ENCODE assay signal across 12 cellular contexts in genomic region chr18:3213231-3214059, GRCh38. TPM values are rescaled to one million over a fixed set of nuclear protein-coding genes. Genes with fewer than 3 reads are reported as not detected.
DNase-seq lines count a peak whose midpoint lies in the region; ATAC-seq and TF ChIP-seq lines count a peak whose summit lies in the region.
"Had no signal": no experiment of that assay in that cellular context is flagged by ENCODE, and none has a peak within 500 bp of the region (broad histone marks: within the 10 kb centered on the region; RNA-seq: fewer than 3 reads in every experiment).

No MANE protein-coding gene starts in this region.

- no peaks in the 10 kb centered on the region for H3K9me3 Mint-ChIP-seq in activated naive CD8-positive, alpha-beta T cell (ENCODE audit: low read depth)
- no peaks in the 10 kb centered on the region for H3K9me3 Mint-ChIP-seq in activated naive CD8-positive, alpha-beta T cell treated with anti-CD3 and anti-CD28 coated beads for 36 hours
- no peaks in the 10 kb centered on the region for H3K9me3 Mint-ChIP-seq in endothelial cell (ENCODE audit: unreplicated experiment)

- WGBS in stomach, 5 donors = 32 to 41% (median 36%) methylated on average over 6 of the region's 6 CpGs

- H4K20me1 ChIP-seq in OCI-LY7 (ENCODE audit: insufficient read depth, low read length) = no peaks in the 10 kb centered on the region

- H3K9me3 ChIP-seq in OCI-LY7 (ENCODE audit: low read length) (no peaks in the 10 kb centered on the region), stomach (no peaks in the 10 kb centered on the region), ascending aorta (no peaks in the 10 kb centered on the region)

- ATAC-seq in GM19351 (IDR thresholded peaks at IDR 0.05; ENCODE audit: unreplicated experiment) = no peak

- DNase-seq in activated naive CD8-positive, alpha-beta T cell treated with anti-CD3 and anti-CD28 coated beads for 36 hours = no peak
- DNase-seq in OCI-LY7 (ENCODE audit: low spot score) (peak; percentile 41), endothelial cell (ENCODE audit: low spot score) (no peak), stomach (no peak), SIG-M5 treated with dmso at 0.1 percent for 504 hours (lab: John Stamatoyannopoulos, UW; ENCODE audit: unreplicated experiment) (no peak), ascending aorta (ENCODE audit: low spot score in 2 of 2) (no peak)
- DNase-seq: NCI-H146, SHP77 had no signal

- CTCF ChIA-PET in OCI-LY7 (lab: Charles Lee; ENCODE audit: unreplicated experiment) = no interaction called here

- peaks cover 12% of the 10 kb centered on the region for H3K4me1 ChIP-seq in OCI-LY7 (ENCODE audit: insufficient read depth, low read length, poor library complexity, severe bottlenecking)
- peaks cover 0 to 50% (median 27%) of the 10 kb centered on the region in 4 donors for H3K4me1 ChIP-seq in stomach
- peaks cover 4 to 21% of the 10 kb centered on the region in 2 donors for H3K4me1 ChIP-seq in ascending aorta
- H3K4me1 ChIP-seq: parathyroid adenoma had no signal

- no peaks in the 10 kb centered on the region for H3K36me3 ChIP-seq in OCI-LY7 (ENCODE audit: insufficient read depth, low read length)
- H3K36me3 ChIP-seq in stomach = peaks cover 0 to 12% (median 5%) of the 10 kb centered on the region in 4 donors
- H3K36me3 ChIP-seq in ascending aorta = peaks cover 9 to 16% of the 10 kb centered on the region in 2 donors

- no peak for TF ChIP-seq CTCF in OCI-LY7 (conservative IDR thresholded peaks at IDR 0.05; ENCODE audit: low read length)
- no peak for TF ChIP-seq CTCF in endothelial cell (IDR thresholded peaks at IDR 0.05; ENCODE audit: unreplicated experiment)
- no peak for TF ChIP-seq CTCF in stomach (IDR thresholded peaks at IDR 0.05)
- TF ChIP-seq CTCF in ascending aorta (IDR thresholded peaks at IDR 0.05) = no peak

- POLR2A ChIA-PET in OCI-LY7 (lab: Charles Lee) = interaction anchor here (0.6 to 1.3 kb wide), 6 partner anchors 10 to 383 kb away, joined by 3 to 5 read pairs (median 4); no protein-coding TSS in a partner anchor

- no peaks in the 10 kb centered on the region for H3K27me3 Mint-ChIP-seq in activated naive CD8-positive, alpha-beta T cell
- H3K27me3 Mint-ChIP-seq in activated naive CD8-positive, alpha-beta T cell treated with anti-CD3 and anti-CD28 coated beads for 36 hours = no peaks in the 10 kb centered on the region
- H3K27me3 Mint-ChIP-seq in endothelial cell (ENCODE audit: unreplicated experiment) = no peaks in the 10 kb centered on the region

- no peaks in the 10 kb centered on the region for H3K9me2 ChIP-seq in OCI-LY7 (ENCODE audit: insufficient read depth, low read length)

- H3K27ac ChIP-seq in OCI-LY7 (ENCODE audit: low read depth, low read length, poor library complexity, severe bottlenecking) (no peak overlapping the region), stomach (peak overlapping the region in 3 of 5 donors; percentile 9 to 40 (median 37)), ascending aorta (no peak overlapping the region)
- H3K27ac ChIP-seq: parathyroid adenoma had no signal

- peak overlapping the region; percentile 35 for H3K4me3 Mint-ChIP-seq in activated naive CD8-positive, alpha-beta T cell
- no peak overlapping the region for H3K4me3 Mint-ChIP-seq in activated naive CD8-positive, alpha-beta T cell treated with anti-CD3 and anti-CD28 coated beads for 36 hours
- H3K4me3 Mint-ChIP-seq in endothelial cell (ENCODE audit: unreplicated experiment) = no peak overlapping the region

- H3K27me3 ChIP-seq in stomach (no peaks in the 10 kb centered on the region), ascending aorta (no peaks in the 10 kb centered on the region)

- TF ChIP-seq EP300 in stomach (IDR thresholded peaks at IDR 0.05) = no peak

- peak overlapping the region; percentile 54 for H3K27ac Mint-ChIP-seq in activated naive CD8-positive, alpha-beta T cell
- H3K27ac Mint-ChIP-seq in activated naive CD8-positive, alpha-beta T cell treated with anti-CD3 and anti-CD28 coated beads for 36 hours = no peak overlapping the region
- peak overlapping the region; percentile 3 for H3K27ac Mint-ChIP-seq in endothelial cell (ENCODE audit: unreplicated experiment)

- no peaks in the 10 kb centered on the region for H3K79me2 ChIP-seq in OCI-LY7 (ENCODE audit: insufficient read depth, low read depth, low read length)
- H3K79me2 ChIP-seq: parathyroid adenoma had no signal

- H2AFZ ChIP-seq in OCI-LY7 (ENCODE audit: low read length) = peak overlapping the region; percentile 84
- H2AFZ ChIP-seq: parathyroid adenoma had no signal

- TF ChIP-seq POLR2A in stomach (IDR thresholded peaks at IDR 0.05) = no peak

- intact Hi-C loops in OCI-LY7 (cut with micrococcal nuclease; ENCODE audit: unreplicated experiment) (no loop called here), stomach (cut with DNase I; ENCODE audit: low total_unique reads) (no loop called here), ascending aorta (cut with DNase I) (no loop called here)

- H3K4me2 ChIP-seq in OCI-LY7 (ENCODE audit: low read length) = no peak overlapping the region; the same call in 1 of the 2 replicates

- H3K36me3 Mint-ChIP-seq in activated naive CD8-positive, alpha-beta T cell = peaks cover 15% of the 10 kb centered on the region
- H3K36me3 Mint-ChIP-seq in activated naive CD8-positive, alpha-beta T cell treated with anti-CD3 and anti-CD28 coated beads for 36 hours = no peaks in the 10 kb centered on the region
- H3K36me3 Mint-ChIP-seq in endothelial cell (ENCODE audit: low read depth, unreplicated experiment) = no peaks in the 10 kb centered on the region

- peaks cover 22% of the 10 kb centered on the region for H3K4me1 Mint-ChIP-seq in activated naive CD8-positive, alpha-beta T cell (ENCODE audit: low read depth)
- H3K4me1 Mint-ChIP-seq in activated naive CD8-positive, alpha-beta T cell treated with anti-CD3 and anti-CD28 coated beads for 36 hours = peaks cover 9% of the 10 kb centered on the region
- peaks cover 3% of the 10 kb centered on the region for H3K4me1 Mint-ChIP-seq in endothelial cell (ENCODE audit: unreplicated experiment)

- BruUV-seq in OCI-LY7 (replicated peaks; lab: Mats Ljungman, UMichigan) = no TSS peak

- H3K4me3 ChIP-seq in OCI-LY7 (ENCODE audit: low read depth, low read length, poor library complexity, severe bottlenecking) (no peak overlapping the region), stomach (no peak overlapping the region), ascending aorta (no peak overlapping the region)
- H3K4me3 ChIP-seq: coronary artery had no signal

RNA-seq across cellular contexts. Expression of gene MYOM1, which starts 6.3 kb away (rescaled TPM):
- under 1 TPM; 0.60 to 0.82 TPM for total RNA-seq in activated naive CD8-positive, alpha-beta T cell treated with anti-CD3 and anti-CD28 coated beads for 36 hours
- 3.8 and 5.7 TPM in 2 replicates for total RNA-seq in OCI-LY7 (2014; rRNA removed; shearing (Covaris generic))
- 2.3 and 2.4 TPM in 2 replicates for total RNA-seq in OCI-LY7 (2022)
- 0.49 TPM for total RNA-seq in endothelial cell (ENCODE audit: unreplicated experiment)
- 10 to 100 TPM in 3 of 5 donors, 1 to 10 TPM in 2; 2.9 to 37.9 (median 12.3) TPM for total RNA-seq in stomach
- polyA plus RNA-seq in stomach = 1 to 10 TPM; 1.2 to 2.9 (median 1.4) TPM
- 7.8 TPM for total RNA-seq in ascending aorta

RNA-seq across cellular contexts. Expression of gene MYL12A, which starts 34.2 kb away (rescaled TPM):
- total RNA-seq in activated naive CD8-positive, alpha-beta T cell treated with anti-CD3 and anti-CD28 coated beads for 36 hours = 100 to 1,000 TPM; 316 to 321 TPM
- 377 and 423 TPM in 2 replicates for total RNA-seq in OCI-LY7 (2014; rRNA removed; shearing (Covaris generic))
- total RNA-seq in OCI-LY7 (2022) = 301 TPM in 2 replicates
- total RNA-seq in endothelial cell (ENCODE audit: unreplicated experiment) = 430 TPM
- 100 to 1,000 TPM; 148 to 525 (median 249) TPM for total RNA-seq in stomach
- polyA plus RNA-seq in stomach = 100 to 1,000 TPM; 239 to 630 (median 421) TPM
- 421 TPM for total RNA-seq in ascending aorta

RNA-seq across cellular contexts. Expression of gene MYL12B, which starts 48.5 kb away (rescaled TPM):
- 100 to 1,000 TPM; 234 to 235 TPM for total RNA-seq in activated naive CD8-positive, alpha-beta T cell treated with anti-CD3 and anti-CD28 coated beads for 36 hours
- 240 and 260 TPM in 2 replicates for total RNA-seq in OCI-LY7 (2014; rRNA removed; shearing (Covaris generic))
- total RNA-seq in OCI-LY7 (2022) (222 and 230 TPM in 2 replicates), endothelial cell (ENCODE audit: unreplicated experiment) (298 TPM), stomach (100 to 1,000 TPM in 4 of 5 donors, 10 to 100 TPM in 1; 89.2 to 329 (median 206) TPM), ascending aorta (198 TPM)
- 100 to 1,000 TPM; 439 to 738 (median 639) TPM for polyA plus RNA-seq in stomach

Comparison
In these comparisons a context has a peak if more than half of its experiments do, and no peak if none do; other contexts are left out.
1. H3K27ac ChIP-seq: peak in stomach (3 of 5); none in OCI-LY7 (single experiment) and ascending aorta (0 of 2).